In the genomic region with DNA sequence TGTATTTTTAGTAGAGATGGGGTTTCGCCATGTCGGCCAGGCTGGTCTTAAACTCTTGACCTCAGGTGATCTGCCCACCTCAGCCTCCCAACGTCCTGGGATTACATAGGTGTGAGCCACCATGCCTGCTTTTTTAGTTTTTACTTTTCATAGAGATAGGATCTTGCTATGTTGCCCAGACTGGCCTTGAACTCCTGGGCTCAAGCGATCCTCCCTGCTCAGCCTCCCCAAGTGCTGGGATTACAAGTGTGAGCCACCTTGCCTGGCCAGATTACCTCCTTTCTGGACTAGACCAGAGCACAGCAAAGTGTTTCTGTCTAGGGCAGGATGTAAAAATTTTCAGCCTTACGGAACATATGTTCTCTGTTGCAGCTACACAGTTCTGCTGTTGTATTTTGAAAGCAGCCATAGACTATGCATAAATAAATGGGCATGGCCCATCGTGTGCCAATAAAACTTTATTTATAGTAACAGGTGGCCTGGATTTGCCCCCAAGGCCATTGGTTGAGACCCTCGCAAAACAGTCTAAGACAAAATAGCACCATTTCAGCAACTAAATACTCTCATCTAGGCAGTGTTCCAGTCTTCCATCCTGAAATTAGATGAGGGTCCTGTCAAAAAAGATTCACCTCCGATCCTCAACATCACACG, we compare ENCODE assay signal across 17 cellular contexts. TPM values are rescaled to one million over a fixed set of nuclear protein-coding genes. Genes with fewer than 3 reads are reported as not detected.
DNase-seq lines count a peak whose midpoint lies in the region; ATAC-seq and TF ChIP-seq lines count a peak whose summit lies in the region.
"Had no signal": no experiment of that assay in that cellular context is flagged by ENCODE, and none has a peak within 500 bp of the region (broad histone marks: within the 10 kb centered on the region; RNA-seq: fewer than 3 reads in every experiment).

No MANE protein-coding gene starts in this region.

- no peak overlapping the region for H3K4me3 ChIP-seq in right atrium auricular region
- H3K4me3 ChIP-seq in dorsolateral prefrontal cortex: no peak overlapping the region

- H3K27ac Mint-ChIP-seq in activated B cell treated with CpG ODN at 0.5 μM for 24 hours: peak overlapping the region; percentile 86
- H3K27ac Mint-ChIP-seq in stimulated activated naive B cell treated with anti-CD40 and anti-IgM and Interleukin-4, amounts not matched to agents 10 μg/mL and 1 μg/mL and 100 μg/mL, for 72 hours: peak overlapping the region; percentile 47
- H3K27ac Mint-ChIP-seq in activated naive CD8-positive, alpha-beta T cell treated with anti-CD3 and anti-CD28 coated beads, Interleukin-2, amount 50 U/mL, for 24 hours: no peak overlapping the region
- H3K27ac Mint-ChIP-seq: CD4-positive, alpha-beta T cell; H9; HFFc6 had no signal

- TF ChIP-seq CTCF in right atrium auricular region (IDR thresholded peaks at IDR 0.05) (no peak), activated B cell treated with CpG ODN at 0.5 μM for 24 hours (IDR thresholded peaks at IDR 0.05) (no peak), dorsolateral prefrontal cortex (IDR thresholded peaks at IDR 0.05 in 54 of 56, conservative IDR thresholded peaks at IDR 0.05 in 2 of 56; ENCODE audit: low read depth in 1 of 56, partially characterized antibody in 56 of 56) (no peak)

- no peaks in the 10 kb centered on the region for H3K9me3 Mint-ChIP-seq in activated B cell treated with CpG ODN at 0.5 μM for 24 hours
- H3K9me3 Mint-ChIP-seq in stimulated activated naive B cell treated with anti-CD40 and anti-IgM and Interleukin-4, amounts not matched to agents 10 μg/mL and 1 μg/mL and 100 μg/mL, for 72 hours: peaks cover 0 to 2% of the 10 kb centered on the region in 2 donors
- no peaks in the 10 kb centered on the region for H3K9me3 Mint-ChIP-seq in activated naive CD8-positive, alpha-beta T cell treated with anti-CD3 and anti-CD28 coated beads, Interleukin-2, amount 50 U/mL, for 24 hours
- H3K9me3 Mint-ChIP-seq: CD4-positive, alpha-beta T cell; HFFc6 had no signal

- no peaks in the 10 kb centered on the region for H3K27me3 Mint-ChIP-seq in activated B cell treated with CpG ODN at 0.5 μM for 24 hours
- H3K27me3 Mint-ChIP-seq in stimulated activated naive B cell treated with anti-CD40 and anti-IgM and Interleukin-4, amounts not matched to agents 10 μg/mL and 1 μg/mL and 100 μg/mL, for 72 hours: no peaks in the 10 kb centered on the region
- no peaks in the 10 kb centered on the region for H3K27me3 Mint-ChIP-seq in activated naive CD8-positive, alpha-beta T cell treated with anti-CD3 and anti-CD28 coated beads, Interleukin-2, amount 50 U/mL, for 24 hours
- H3K27me3 Mint-ChIP-seq: CD4-positive, alpha-beta T cell had no signal

- ATAC-seq in Right ventricle myocardium inferior: no peak
- ATAC-seq in activated B cell treated with CpG ODN at 0.5 μM for 24 hours (ENCODE audit: low read depth): no peak
- ATAC-seq in stimulated activated naive B cell treated with anti-CD40 and anti-IgM and Interleukin-4, amounts not matched to agents 10 μg/mL and 1 μg/mL and 100 μg/mL, for 72 hours (replicated peaks): no peak
- ATAC-seq in HG03442 (IDR thresholded peaks at IDR 0.05; ENCODE audit: unreplicated experiment): no peak
- ATAC-seq in activated naive CD8-positive, alpha-beta T cell treated with anti-CD3 and anti-CD28 coated beads, Interleukin-2, amount 50 U/mL, for 24 hours: no peak

- H3K36me3 Mint-ChIP-seq in activated B cell treated with CpG ODN at 0.5 μM for 24 hours (ENCODE audit: low read depth): peaks cover 41% of the 10 kb centered on the region
- peaks cover 18 to 31% of the 10 kb centered on the region in 2 donors for H3K36me3 Mint-ChIP-seq in stimulated activated naive B cell treated with anti-CD40 and anti-IgM and Interleukin-4, amounts not matched to agents 10 μg/mL and 1 μg/mL and 100 μg/mL, for 72 hours
- no peaks in the 10 kb centered on the region for H3K36me3 Mint-ChIP-seq in activated naive CD8-positive, alpha-beta T cell treated with anti-CD3 and anti-CD28 coated beads, Interleukin-2, amount 50 U/mL, for 24 hours (ENCODE audit: low read depth)

- H3K36me3 ChIP-seq in right atrium auricular region: no peaks in the 10 kb centered on the region

- no peak for DNase-seq in right atrium auricular region (ENCODE audit: low spot score)
- DNase-seq in Right ventricle myocardium inferior (ENCODE audit: missing footprints): no peak
- DNase-seq in activated B cell treated with CpG ODN at 0.5 μM for 24 hours: no peak
- DNase-seq in dorsolateral prefrontal cortex: no peak
- no peak for DNase-seq in stimulated activated naive B cell treated with anti-CD40 and anti-IgM and Interleukin-4, amounts not matched to agents 10 μg/mL and 1 μg/mL and 100 μg/mL, for 72 hours
- DNase-seq in activated naive CD8-positive, alpha-beta T cell treated with anti-CD3 and anti-CD28 coated beads, Interleukin-2, amount 50 U/mL, for 24 hours: no peak
- no peak for DNase-seq in NCI-H1930 (lab: John Stamatoyannopoulos, UW)
- DNase-seq: 8988T; C1 segment of cervical spinal cord; Calu3; CD4-positive, alpha-beta T cell; DMS 273 treated with DMSO at 0.1 percent for 48 hours; GOT3; H9; HFFc6 had no signal

- H3K27me3 ChIP-seq in right atrium auricular region (no peaks in the 10 kb centered on the region), dorsolateral prefrontal cortex (no peaks in the 10 kb centered on the region)

- no peak overlapping the region for H3K4me3 Mint-ChIP-seq in activated B cell treated with CpG ODN at 0.5 μM for 24 hours
- no peak overlapping the region for H3K4me3 Mint-ChIP-seq in stimulated activated naive B cell treated with anti-CD40 and anti-IgM and Interleukin-4, amounts not matched to agents 10 μg/mL and 1 μg/mL and 100 μg/mL, for 72 hours
- H3K4me3 Mint-ChIP-seq in activated naive CD8-positive, alpha-beta T cell treated with anti-CD3 and anti-CD28 coated beads, Interleukin-2, amount 50 U/mL, for 24 hours: no peak overlapping the region
- H3K4me3 Mint-ChIP-seq: CD4-positive, alpha-beta T cell; H9; HFFc6 had no signal

- peak overlapping the region; percentile 85 to 91 for H3K27ac ChIP-seq in right atrium auricular region
- H3K27ac ChIP-seq in dorsolateral prefrontal cortex: peak overlapping the region in 37 of 59 donors; percentile 7 to 94 (median 86)

- intact Hi-C loops in Right ventricle myocardium inferior (cut with DNase I) (no loop called here), activated B cell treated with CpG ODN at 0.5 μM for 24 hours (cut with micrococcal nuclease) (no loop called here), dorsolateral prefrontal cortex (cut with DNase I) (no loop called here)

- H3K4me1 Mint-ChIP-seq in activated B cell treated with CpG ODN at 0.5 μM for 24 hours: peaks cover 74% of the 10 kb centered on the region
- peaks cover 42 to 61% of the 10 kb centered on the region in 2 donors for H3K4me1 Mint-ChIP-seq in stimulated activated naive B cell treated with anti-CD40 and anti-IgM and Interleukin-4, amounts not matched to agents 10 μg/mL and 1 μg/mL and 100 μg/mL, for 72 hours
- H3K4me1 Mint-ChIP-seq in activated naive CD8-positive, alpha-beta T cell treated with anti-CD3 and anti-CD28 coated beads, Interleukin-2, amount 50 U/mL, for 24 hours: peaks cover 2% of the 10 kb centered on the region
- H3K4me1 Mint-ChIP-seq: H9 had no signal

- H3K4me1 ChIP-seq in right atrium auricular region: peaks cover 0 to 20% of the 10 kb centered on the region in 2 donors

- POLR2A ChIA-PET in activated B cell treated with CpG ODN at 0.5 μM for 24 hours (lab: Charles Lee): no interaction called here

- peaks cover 0 to 3% of the 10 kb centered on the region in 2 donors for H3K9me3 ChIP-seq in right atrium auricular region

- CTCF ChIA-PET in activated B cell treated with CpG ODN at 0.5 μM for 24 hours (lab: Charles Lee): interaction anchor here (2.0 kb wide), 1 partner anchor 18 kb away, joined by 6 read pairs; no protein-coding TSS in a partner anchor

RNA-seq across cellular contexts. Expression of a gene that starts 36.0 kb away (rescaled TPM):
- total RNA-seq in right atrium auricular region (10 to 100 TPM; 18.0 to 22.8 TPM), Right ventricle myocardium inferior (26.7 TPM), activated B cell treated with CpG ODN at 0.5 μM for 24 hours (34.8 and 35.4 TPM in 2 replicates), dorsolateral prefrontal cortex (100 to 1,000 TPM in 55 of 120 experiments, 10 to 100 TPM in 65; 71.9 to 184 (median 98.1) TPM)

RNA-seq across cellular contexts. Expression of a gene that starts 54.7 kb away (rescaled TPM):
- 10 to 100 TPM; 36.5 to 58.0 TPM for total RNA-seq in right atrium auricular region
- 200 TPM for total RNA-seq in Right ventricle myocardium inferior
- 6.4 and 7.7 TPM in 2 replicates for total RNA-seq in activated B cell treated with CpG ODN at 0.5 μM for 24 hours
- total RNA-seq in dorsolateral prefrontal cortex: 100 to 1,000 TPM in 107 of 120 experiments, 10 to 100 TPM in 13; 43.9 to 237 (median 155) TPM
- total RNA-seq: CD4-positive, alpha-beta T cell; HT-29 had no signal
